Comparison of ENCODE assay signal across 1 cellular context in the genomic region with DNA sequence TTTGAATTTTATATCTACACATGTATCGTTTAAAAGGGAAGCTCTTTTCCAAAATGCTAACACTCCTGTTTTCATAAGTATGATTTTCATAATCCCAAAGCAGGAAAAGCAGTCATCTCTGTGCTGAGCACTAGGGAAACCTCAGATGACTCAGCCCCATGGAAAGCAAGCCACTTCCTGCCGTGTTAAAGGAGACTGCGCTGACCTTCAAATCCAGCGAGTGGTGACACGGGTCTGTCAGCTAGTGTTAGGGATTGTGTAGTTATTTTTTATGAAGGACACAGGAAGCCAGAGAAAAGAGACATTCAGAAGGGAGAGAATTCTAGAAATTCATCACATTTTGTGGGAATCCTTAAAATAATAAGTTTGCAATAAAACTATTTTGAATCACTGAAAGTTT.
TF ChIP-seq lines count a peak whose summit lies in the region.

No MANE protein-coding gene starts in this region.

TF ChIP-seq in K562, 482 proteins besides CTCF, POLR2A, EP300 and RAD21 (continued from another document):
- TF ChIP-seq, protein P1, sequence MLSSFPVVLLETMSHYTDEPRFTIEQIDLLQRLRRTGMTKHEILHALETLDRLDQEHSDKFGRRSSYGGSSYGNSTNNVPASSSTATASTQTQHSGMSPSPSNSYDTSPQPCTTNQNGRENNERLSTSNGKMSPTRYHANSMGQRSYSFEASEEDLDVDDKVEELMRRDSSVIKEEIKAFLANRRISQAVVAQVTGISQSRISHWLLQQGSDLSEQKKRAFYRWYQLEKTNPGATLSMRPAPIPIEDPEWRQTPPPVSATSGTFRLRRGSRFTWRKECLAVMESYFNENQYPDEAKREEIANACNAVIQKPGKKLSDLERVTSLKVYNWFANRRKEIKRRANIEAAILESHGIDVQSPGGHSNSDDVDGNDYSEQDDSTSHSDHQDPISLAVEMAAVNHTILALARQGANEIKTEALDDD (IDR thresholded peaks at IDR 0.05): peak; percentile 47; the same call in 1 of the 2 replicates
- TF ChIP-seq BMI1 (IDR thresholded peaks at IDR 0.05; ENCODE audit: low read length) (no peak), CREM (IDR thresholded peaks at IDR 0.05; ENCODE audit: low read depth) (peak; percentile 38; the same call in 1 of the 2 replicates), SPI1 (IDR thresholded peaks at IDR 0.05; ENCODE audit: borderline replicate concordance, low read depth, low read length) (peak; percentile 51; the same call in 1 of the 2 replicates), ZNF766 (CRISPR knock-in tag; conservative IDR thresholded peaks at IDR 0.05) (peak; percentile 90), DMBX1 (CRISPR knock-in tag; IDR thresholded peaks at IDR 0.05; ENCODE audit: borderline replicate concordance) (peak; percentile 66; the same call in 1 of the 2 replicates), DPF2 (IDR thresholded peaks at IDR 0.05) (peak; percentile 57), ETV1 (tag; conservative IDR thresholded peaks at IDR 0.05; ENCODE audit: low read depth) (peak; percentile 77)
- TF ChIP-seq, protein P2, sequence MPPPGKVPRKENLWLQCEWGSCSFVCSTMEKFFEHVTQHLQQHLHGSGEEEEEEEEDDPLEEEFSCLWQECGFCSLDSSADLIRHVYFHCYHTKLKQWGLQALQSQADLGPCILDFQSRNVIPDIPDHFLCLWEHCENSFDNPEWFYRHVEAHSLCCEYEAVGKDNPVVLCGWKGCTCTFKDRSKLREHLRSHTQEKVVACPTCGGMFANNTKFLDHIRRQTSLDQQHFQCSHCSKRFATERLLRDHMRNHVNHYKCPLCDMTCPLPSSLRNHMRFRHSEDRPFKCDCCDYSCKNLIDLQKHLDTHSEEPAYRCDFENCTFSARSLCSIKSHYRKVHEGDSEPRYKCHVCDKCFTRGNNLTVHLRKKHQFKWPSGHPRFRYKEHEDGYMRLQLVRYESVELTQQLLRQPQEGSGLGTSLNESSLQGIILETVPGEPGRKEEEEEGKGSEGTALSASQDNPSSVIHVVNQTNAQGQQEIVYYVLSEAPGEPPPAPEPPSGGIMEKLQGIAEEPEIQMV (tag; conservative IDR thresholded peaks at IDR 0.05; ENCODE audit: low read depth): no peak
- TF ChIP-seq, protein P3, sequence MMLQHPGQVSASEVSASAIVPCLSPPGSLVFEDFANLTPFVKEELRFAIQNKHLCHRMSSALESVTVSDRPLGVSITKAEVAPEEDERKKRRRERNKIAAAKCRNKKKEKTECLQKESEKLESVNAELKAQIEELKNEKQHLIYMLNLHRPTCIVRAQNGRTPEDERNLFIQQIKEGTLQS (IDR thresholded peaks at IDR 0.05): peak; percentile 82
- TF ChIP-seq, protein P3 (CRISPR knock-in tag; conservative IDR thresholded peaks at IDR 0.05): no peak
- TF ChIP-seq, protein P4, sequence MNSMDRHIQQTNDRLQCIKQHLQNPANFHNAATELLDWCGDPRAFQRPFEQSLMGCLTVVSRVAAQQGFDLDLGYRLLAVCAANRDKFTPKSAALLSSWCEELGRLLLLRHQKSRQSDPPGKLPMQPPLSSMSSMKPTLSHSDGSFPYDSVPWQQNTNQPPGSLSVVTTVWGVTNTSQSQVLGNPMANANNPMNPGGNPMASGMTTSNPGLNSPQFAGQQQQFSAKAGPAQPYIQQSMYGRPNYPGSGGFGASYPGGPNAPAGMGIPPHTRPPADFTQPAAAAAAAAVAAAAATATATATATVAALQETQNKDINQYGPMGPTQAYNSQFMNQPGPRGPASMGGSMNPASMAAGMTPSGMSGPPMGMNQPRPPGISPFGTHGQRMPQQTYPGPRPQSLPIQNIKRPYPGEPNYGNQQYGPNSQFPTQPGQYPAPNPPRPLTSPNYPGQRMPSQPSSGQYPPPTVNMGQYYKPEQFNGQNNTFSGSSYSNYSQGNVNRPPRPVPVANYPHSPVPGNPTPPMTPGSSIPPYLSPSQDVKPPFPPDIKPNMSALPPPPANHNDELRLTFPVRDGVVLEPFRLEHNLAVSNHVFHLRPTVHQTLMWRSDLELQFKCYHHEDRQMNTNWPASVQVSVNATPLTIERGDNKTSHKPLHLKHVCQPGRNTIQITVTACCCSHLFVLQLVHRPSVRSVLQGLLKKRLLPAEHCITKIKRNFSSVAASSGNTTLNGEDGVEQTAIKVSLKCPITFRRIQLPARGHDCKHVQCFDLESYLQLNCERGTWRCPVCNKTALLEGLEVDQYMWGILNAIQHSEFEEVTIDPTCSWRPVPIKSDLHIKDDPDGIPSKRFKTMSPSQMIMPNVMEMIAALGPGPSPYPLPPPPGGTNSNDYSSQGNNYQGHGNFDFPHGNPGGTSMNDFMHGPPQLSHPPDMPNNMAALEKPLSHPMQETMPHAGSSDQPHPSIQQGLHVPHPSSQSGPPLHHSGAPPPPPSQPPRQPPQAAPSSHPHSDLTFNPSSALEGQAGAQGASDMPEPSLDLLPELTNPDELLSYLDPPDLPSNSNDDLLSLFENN (IDR thresholded peaks at IDR 0.05; ENCODE audit: low read depth in 2 of 2, low read length in 2 of 2): no peak
